13 cellular contexts compared by ENCODE assay signal in the genomic region with DNA sequence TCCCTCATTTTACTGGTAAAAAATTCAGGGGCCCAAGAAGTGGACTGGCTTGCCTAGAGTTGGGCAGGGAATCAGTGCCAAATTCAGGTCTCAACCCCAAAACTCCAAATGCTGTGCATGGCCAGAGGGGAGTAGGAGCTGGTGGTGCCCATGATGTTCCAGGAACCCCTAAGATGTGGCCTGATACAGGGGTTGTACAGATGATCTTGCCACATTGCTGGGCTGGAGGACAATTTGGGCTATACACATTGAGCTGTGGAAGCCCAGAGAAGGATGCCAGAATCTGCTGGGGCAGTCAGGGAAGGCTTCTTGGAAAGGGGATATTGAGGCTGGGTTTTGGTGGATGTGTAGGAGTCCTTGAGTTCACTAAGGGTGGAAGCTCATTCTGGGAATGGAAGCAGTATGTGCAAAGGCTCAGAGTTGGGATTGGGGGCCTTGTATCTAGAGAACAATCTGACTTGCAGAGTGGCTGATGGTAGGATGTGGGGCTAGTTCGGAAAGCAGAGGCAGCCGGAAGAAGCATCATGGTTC. TPM values are rescaled to one million over a fixed set of nuclear protein-coding genes. Genes with fewer than 3 reads are reported as not detected.
"Had no signal": no experiment of that assay in that cellular context is flagged by ENCODE, and none has a peak within 500 bp of the region (broad histone marks: within the 10 kb centered on the region; RNA-seq: fewer than 3 reads in every experiment).

No MANE protein-coding gene starts in this region.

- H3K36me3 ChIP-seq: left ventricle myocardium inferior had no signal

- ATAC-seq: naive thymus-derived CD8-positive, alpha-beta T cell had no signal

- H3K9me3 ChIP-seq: left ventricle myocardium inferior had no signal

- H2AFZ ChIP-seq: parathyroid adenoma had no signal

- H3K79me2 ChIP-seq: parathyroid adenoma had no signal

- DNase-seq: activated CD4-positive, alpha-beta T cell treated with anti-CD3 and anti-CD28 coated beads for 1 hour; activated naive CD8-positive, alpha-beta T cell treated with anti-CD3 and anti-CD28 coated beads for 36 hours; amniotic stem cell; foreskin melanocyte; left ventricle myocardium inferior; naive thymus-derived CD8-positive, alpha-beta T cell; stimulated activated naive CD4-positive, alpha-beta T cell; SW 1271; T-helper 2 cell had no signal

- H3K9ac ChIP-seq: parathyroid adenoma had no signal

- H3K4me3 ChIP-seq: left ventricle myocardium inferior had no signal

- H3K4me1 ChIP-seq: left ventricle myocardium inferior, parathyroid adenoma had no signal

- H3K27ac ChIP-seq: left ventricle myocardium inferior, parathyroid adenoma, VCaP had no signal

RNA-seq across cellular contexts. Expression of a gene that starts 38.0 kb away (rescaled TPM):
- total RNA-seq: activated CD8-positive, alpha-beta memory T cell treated with anti-CD3 and anti-CD28 coated beads for 36 hours; activated naive CD8-positive, alpha-beta T cell treated with anti-CD3 and anti-CD28 coated beads for 36 hours; dermis microvascular lymphatic vessel endothelial cell; naive thymus-derived CD8-positive, alpha-beta T cell had no signal
